In genomic region chr2:132645176-132645575, GRCh38 we compare ENCODE assay signal across 23 cellular contexts. TPM values are rescaled to one million over a fixed set of nuclear protein-coding genes. Genes with fewer than 3 reads are reported as not detected.
DNase-seq lines count a peak whose midpoint lies in the region; ATAC-seq, FAIRE-seq and TF ChIP-seq lines count a peak whose summit lies in the region.
"Had no signal": no experiment of that assay in that cellular context is flagged by ENCODE, and none has a peak within 500 bp of the region (broad histone marks: within the 10 kb centered on the region; RNA-seq: fewer than 3 reads in every experiment).

No MANE protein-coding gene starts in this region.

- H3K4me1 Mint-ChIP-seq in WTC11, result peaks cover 24% of the 10 kb centered on the region
- H3K4me1 Mint-ChIP-seq in mesothelial cell of epicardium, result peaks cover 2% of the 10 kb centered on the region
- H3K4me1 Mint-ChIP-seq: activated CD4-positive, alpha-beta T cell treated with anti-CD3 and anti-CD28 coated beads for 36 hours; activated naive CD8-positive, alpha-beta T cell treated with anti-CD3 and anti-CD28 coated beads, Interleukin-2, amount 50 U/mL, for 24 hours; activated T-helper 17 cell treated with anti-CD3 and anti-CD28 coated beads, Interleukin-2, amount 50 U/mL, for 72 hours; nephron had no signal

- H3K27me3 Mint-ChIP-seq in WTC11 (ENCODE audit: low read depth) (no peaks in the 10 kb centered on the region), mesothelial cell of epicardium (ENCODE audit: low read depth) (peaks cover 6% of the 10 kb centered on the region)

- H4K20me1 ChIP-seq in HepG2 (ENCODE audit: insufficient read depth, low read length), result no peaks in the 10 kb centered on the region

- TF ChIP-seq RAD21 in liver (IDR thresholded peaks at IDR 0.05), result no peak
- TF ChIP-seq RAD21 in HepG2 (CRISPR knock-in tag; IDR thresholded peaks at IDR 0.05), result no peak

- intact Hi-C loops in HepG2 (cut with micrococcal nuclease; ENCODE audit: unreplicated experiment) (no loop called here), right lobe of liver (cut with DNase I) (loop anchor here in 1 of 2 donors (10.0 kb wide), 1 partner anchor 530 kb away; no protein-coding TSS in a partner anchor), kidney (cut with DNase I) (no loop called here)

- no peak overlapping the region for H2AFZ ChIP-seq in HepG2 (ENCODE audit: low read length)

- ATAC-seq in HepG2 (no peak), WTC11 (no peak), right lobe of liver (peak; percentile 18 to 88 (median 50))
- ATAC-seq: activated CD4-positive, alpha-beta T cell treated with anti-CD3 and anti-CD28 coated beads for 36 hours; activated naive CD8-positive, alpha-beta T cell treated with anti-CD3 and anti-CD28 coated beads, Interleukin-2, amount 50 U/mL, for 24 hours; activated T-helper 17 cell treated with anti-CD3 and anti-CD28 coated beads, Interleukin-2, amount 50 U/mL, for 72 hours; gastrocnemius medialis had no signal

- H3K9ac ChIP-seq in liver (ENCODE audit: low read depth in 1 of 2, low read length in 2 of 2), result no peak overlapping the region
- H3K9ac ChIP-seq in HepG2 (ENCODE audit: insufficient read depth, low read depth, low read length), result no peak overlapping the region
- no peak overlapping the region for H3K9ac ChIP-seq in kidney (ENCODE audit: low read length in 2 of 2)

- FAIRE-seq in HepG2 (lab: Jason Lieb, UNC), result no peak
- no peak for FAIRE-seq in kidney (lab: Jason Lieb, UNC)
- FAIRE-seq: keratinocyte had no signal

- CTCF ChIA-PET in HepG2 (lab: Yijun Ruan, JAX; ENCODE audit: low intra/inter-chr PET ratio, low total read pairs) (no interaction called here), WTC11 (lab: Charles Lee) (interaction anchor here (0.6 kb wide), 1 partner anchor 720 kb away, joined by 3 read pairs; no protein-coding TSS in a partner anchor), HEK293T (lab: Yijun Ruan, JAX) (no interaction called here)

- H3K4me3 ChIP-seq in liver (ENCODE audit: low read depth in 1 of 3, low read length in 3 of 3) (no peak overlapping the region), HepG2 (replicated peaks in 1 of 3; ENCODE audit: insufficient read depth in 1 of 3, low read depth in 2 of 3, low read length in 3 of 3) (no peak overlapping the region), right lobe of liver (no peak overlapping the region), kidney (ENCODE audit: low read length in 2 of 2) (peak overlapping the region in 1 of 2 donors; percentile 29)
- H3K4me3 ChIP-seq: breast epithelium, gastrocnemius medialis, prostate gland, smooth muscle cell had no signal

- no TSS peak for BruUV-seq in HepG2 (replicated peaks; lab: Mats Ljungman, UMichigan)

- H3K9me3 Mint-ChIP-seq in WTC11 (no peaks in the 10 kb centered on the region), mesothelial cell of epicardium (no peaks in the 10 kb centered on the region)
- H3K9me3 Mint-ChIP-seq: activated naive CD8-positive, alpha-beta T cell treated with anti-CD3 and anti-CD28 coated beads, Interleukin-2, amount 50 U/mL, for 24 hours; activated T-helper 17 cell treated with anti-CD3 and anti-CD28 coated beads, Interleukin-2, amount 50 U/mL, for 72 hours; dendritic cell treated with granulocyte-macrophage colony-stimulating factor and Interleukin-4, amounts not matched to agents 40 ng/mL and 50 ng/mL, for 4 days; nephron had no signal

- no peak overlapping the region for H3K27ac ChIP-seq in liver (ENCODE audit: low read depth in 1 of 2, low read length in 2 of 2)
- H3K27ac ChIP-seq in HepG2 (ENCODE audit: extremely low read length, insufficient read depth, low read length), result no peak overlapping the region
- no peak overlapping the region for H3K27ac ChIP-seq in right lobe of liver
- H3K27ac ChIP-seq in kidney (ENCODE audit: low read depth in 2 of 2, low read length in 2 of 2), result no peak overlapping the region
- H3K27ac ChIP-seq: breast epithelium, C4-2B, gastrocnemius medialis, prostate gland had no signal

- TF ChIP-seq CTCF in liver (IDR thresholded peaks at IDR 0.05; ENCODE audit: low read depth, low read length, missing input control), result no peak
- no peak for TF ChIP-seq CTCF in HepG2 (CRISPR knock-in tag; IDR thresholded peaks at IDR 0.05)
- TF ChIP-seq CTCF in WTC11 (IDR thresholded peaks at IDR 0.05), result no peak
- no peak for TF ChIP-seq CTCF in right lobe of liver (IDR thresholded peaks at IDR 0.05)
- TF ChIP-seq CTCF in mesothelial cell of epicardium (IDR thresholded peaks at IDR 0.05; ENCODE audit: unreplicated experiment), result no peak
- TF ChIP-seq CTCF in kidney (IDR thresholded peaks at IDR 0.05; ENCODE audit: borderline replicate concordance, extremely low read depth, insufficient read depth), result no peak

- TF ChIP-seq POLR2A in HepG2 (IDR thresholded peaks at IDR 0.05; ENCODE audit: insufficient read depth in 1 of 2, low read depth in 2 of 2, low read length in 2 of 2), result no peak
- no peak for TF ChIP-seq POLR2A in right lobe of liver (IDR thresholded peaks at IDR 0.05)

- H3K27me3 ChIP-seq in liver (ENCODE audit: control insufficient read depth in 4 of 4, insufficient read depth in 4 of 4, low read length in 3 of 4), result no peaks in the 10 kb centered on the region
- H3K27me3 ChIP-seq in HepG2 (ENCODE audit: control insufficient read depth in 1 of 2, insufficient read depth in 2 of 2, low read length in 2 of 2), result no peaks in the 10 kb centered on the region
- H3K27me3 ChIP-seq in right lobe of liver, result no peaks in the 10 kb centered on the region
- H3K27me3 ChIP-seq: breast epithelium, gastrocnemius medialis had no signal

- H3K4me3 Mint-ChIP-seq in WTC11 (no peak overlapping the region), mesothelial cell of epicardium (no peak overlapping the region)
- H3K4me3 Mint-ChIP-seq: activated CD4-positive, alpha-beta T cell treated with anti-CD3 and anti-CD28 coated beads for 36 hours; activated naive CD8-positive, alpha-beta T cell treated with anti-CD3 and anti-CD28 coated beads, Interleukin-2, amount 50 U/mL, for 24 hours; activated T-helper 17 cell treated with anti-CD3 and anti-CD28 coated beads, Interleukin-2, amount 50 U/mL, for 72 hours; dendritic cell treated with granulocyte-macrophage colony-stimulating factor and Interleukin-4, amounts not matched to agents 40 ng/mL and 50 ng/mL, for 4 days; nephron had no signal

- POLR2A ChIA-PET in HepG2 (lab: Yijun Ruan, JAX) (no interaction called here), WTC11 (lab: Charles Lee) (no interaction called here), HEK293T (lab: Yijun Ruan, JAX) (no interaction called here)

- H3K4me1 ChIP-seq in liver (ENCODE audit: control insufficient read depth in 4 of 4, insufficient read depth in 4 of 4, low read length in 3 of 4) (peaks cover 2 to 16% (median 13%) of the 10 kb centered on the region in 4 donors), HepG2 (ENCODE audit: insufficient read depth, low read length) (peaks cover 8% of the 10 kb centered on the region; the same call in 1 of the 2 replicates), right lobe of liver (peaks cover 0 to 21% (median 8%) of the 10 kb centered on the region in 4 donors), kidney (ENCODE audit: control insufficient read depth in 1 of 2, insufficient read depth in 1 of 2, low read depth in 1 of 2, low read length in 2 of 2) (no peaks in the 10 kb centered on the region)
- H3K4me1 ChIP-seq: breast epithelium, gastrocnemius medialis, prostate gland had no signal

- no peak for DNase-seq in HepG2 (ENCODE audit: low spot score)
- DNase-seq in WTC11 (ENCODE audit: low spot score), result no peak
- peak in 1 of 3 donors; percentile 29 for DNase-seq in right lobe of liver
- DNase-seq in mesothelial cell of epicardium (ENCODE audit: low spot score in 2 of 2, unreplicated experiment in 2 of 2), result no peak
- DNase-seq in HEK293T (ENCODE audit: extremely low spot score), result no peak
- DNase-seq in kidney, result no peak
- no peak for DNase-seq in NCI-H1930 (lab: John Stamatoyannopoulos, UW)
- DNase-seq: activated CD4-positive, alpha-beta T cell treated with anti-CD3 and anti-CD28 coated beads for 36 hours; activated naive CD8-positive, alpha-beta T cell treated with anti-CD3 and anti-CD28 coated beads, Interleukin-2, amount 50 U/mL, for 24 hours; DMS53; gastrocnemius medialis; NCI-H2029; NCI-H524; stimulated activated CD4-positive, alpha-beta T cell treated with anti-CD3 and anti-CD28 coated beads, Interleukin-4, amount 100 ng/mL, for 1 hour had no signal

- H3K36me3 ChIP-seq in liver (ENCODE audit: control insufficient read depth in 4 of 4, insufficient read depth in 3 of 4, low read depth in 1 of 4, low read length in 3 of 4) (no peaks in the 10 kb centered on the region), HepG2 (replicated peaks in 1 of 2; ENCODE audit: control insufficient read depth in 1 of 2, insufficient read depth in 2 of 2, low read length in 2 of 2) (no peaks in the 10 kb centered on the region), right lobe of liver (no peaks in the 10 kb centered on the region), kidney (ENCODE audit: control insufficient read depth in 1 of 2, insufficient read depth in 2 of 2, low read length in 2 of 2) (no peaks in the 10 kb centered on the region)
- H3K36me3 ChIP-seq: breast epithelium, gastrocnemius medialis, prostate gland had no signal

- H3K4me2 ChIP-seq in HepG2 (ENCODE audit: low read depth, low read length), result no peak overlapping the region
- H3K4me2 ChIP-seq: smooth muscle cell had no signal

- TF ChIP-seq EP300 in HepG2 (IDR thresholded peaks at IDR 0.05; ENCODE audit: low read depth in 2 of 2, low read length in 2 of 2) (no peak), HepG2 (CRISPR knock-in tag; IDR thresholded peaks at IDR 0.05; ENCODE audit: borderline replicate concordance) (no peak)

- in situ Hi-C loops in HepG2 (cut with HindIII; ENCODE audit: extremely low pct_ligation_motif_present, low pct_unique_long_range_greater_than_20kb), result no loop called here

- H3K27ac Mint-ChIP-seq in WTC11, result 0 out of 2 replicates have a peak overlapping the region, but pooled peaks have one; percentile 59
- H3K27ac Mint-ChIP-seq in mesothelial cell of epicardium, result no peak overlapping the region
- H3K27ac Mint-ChIP-seq: activated CD4-positive, alpha-beta T cell treated with anti-CD3 and anti-CD28 coated beads for 36 hours; activated naive CD8-positive, alpha-beta T cell treated with anti-CD3 and anti-CD28 coated beads, Interleukin-2, amount 50 U/mL, for 24 hours; activated T-helper 17 cell treated with anti-CD3 and anti-CD28 coated beads, Interleukin-2, amount 50 U/mL, for 72 hours; dendritic cell treated with granulocyte-macrophage colony-stimulating factor and Interleukin-4, amounts not matched to agents 40 ng/mL and 50 ng/mL, for 4 days; nephron had no signal

- no peaks in the 10 kb centered on the region for H3K36me3 Mint-ChIP-seq in WTC11
- H3K36me3 Mint-ChIP-seq in mesothelial cell of epicardium, result no peaks in the 10 kb centered on the region

- H3K79me2 ChIP-seq in HepG2 (ENCODE audit: insufficient read depth, low read length), result no peaks in the 10 kb centered on the region

- 85% methylated on average over 35 of the region's 35 CpGs for whole genome bisulfite sequencing in liver
- 87% methylated on average over 34 of the region's 35 CpGs for WGBS in HepG2 (ENCODE audit: low lambda C conversion rate)
- WGBS in right lobe of liver (ENCODE audit: insufficient coverage, low coverage, low lambda C conversion rate, missing lambda C conversion rate), result 95% methylated on average over 31 of the region's 35 CpGs

- H3K9me3 ChIP-seq in liver (ENCODE audit: control insufficient read depth in 4 of 4, low read length in 3 of 4) (no peaks in the 10 kb centered on the region), HepG2 (ENCODE audit: low read length) (no peaks in the 10 kb centered on the region), right lobe of liver (no peaks in the 10 kb centered on the region), kidney (ENCODE audit: control insufficient read depth in 1 of 2, low read length in 2 of 2) (no peaks in the 10 kb centered on the region)
- H3K9me3 ChIP-seq: breast epithelium, gastrocnemius medialis, prostate gland had no signal

RNA-seq across cellular contexts. Expression of gene LYPD1, which starts 24.8 kb away (rescaled TPM):
- under 1 TPM; 0.17 to 0.47 TPM for total RNA-seq in liver
- polyA plus RNA-seq in liver, result under 1 TPM; 0.46 to 0.65 TPM
- total RNA-seq in HepG2 (2016; rRNA removed; fragmentation: Illumina TruSeq; extraction: Trizol), result not detected in 2 replicates
- not detected in 2 replicates for total RNA-seq in HepG2 (2016; cell fraction: cytosol; rRNA removed; fragmentation: Illumina TruSeq; extraction: Trizol; ENCODE audit: low read depth)
- not detected in 2 replicates for total RNA-seq in HepG2 (2016; cell fraction: insoluble cytoplasmic fraction; rRNA removed; fragmentation: Illumina TruSeq; extraction: Trizol)
- 0.10 TPM in 1 of 2 replicates, not detected in the other for total RNA-seq in HepG2 (2016; cell fraction: membrane; rRNA removed; fragmentation: Illumina TruSeq; extraction: Trizol)
- total RNA-seq in HepG2 (2016; cell fraction: nucleus; rRNA removed; fragmentation: Illumina TruSeq; extraction: Trizol), result not detected in 2 replicates
- not detected in 2 replicates for polyA plus RNA-seq in HepG2 (2011; rRNA removed)
- 0.03 TPM in 1 of 2 replicates, not detected in the other for polyA plus RNA-seq in HepG2 (2011; cell fraction: cytosol; rRNA removed)
- polyA plus RNA-seq in HepG2 (2011; cell fraction: nucleus; rRNA removed), result not detected in 2 replicates
- not detected in 2 replicates for polyA plus RNA-seq in HepG2 (2012)
- not detected in 2 replicates for polyA plus RNA-seq in HepG2 (2016; cell fraction: cytosol; fragmentation: Illumina TruSeq; extraction: Trizol; ENCODE audit: low read depth)
- not detected in 2 replicates for polyA plus RNA-seq in HepG2 (2016; cell fraction: insoluble cytoplasmic fraction; fragmentation: Illumina TruSeq; extraction: Trizol; ENCODE audit: low read depth)
- polyA plus RNA-seq in HepG2 (2016; cell fraction: membrane; fragmentation: Illumina TruSeq; extraction: Trizol; ENCODE audit: low read depth), result not detected in 2 replicates
- polyA plus RNA-seq in HepG2 (2016; cell fraction: nucleus; fragmentation: Illumina TruSeq; extraction: Trizol; ENCODE audit: insufficient read depth, low read depth), result not detected in 2 replicates
- polyA minus RNA-seq in HepG2 (2011; rRNA and poly(A)+ RNA removed; ENCODE audit: low replicate concordance), result 0.54 TPM in 1 of 2 replicates, not detected in the other
- polyA minus RNA-seq in HepG2 (2011; cell fraction: cytosol; rRNA and poly(A)+ RNA removed), result not detected in 2 replicates
- not detected in 2 replicates for polyA minus RNA-seq in HepG2 (2011; cell fraction: nucleus; rRNA and poly(A)+ RNA removed)
- 2.8 to 4.7 TPM (median 4.1 TPM) in 3 replicates for total RNA-seq in WTC11 (2021)
- total RNA-seq in right lobe of liver, result 1 to 10 TPM in 1 of 6 experiments, under 1 TPM in 4, not detected in 1; 0.27 to 1.5 (median 0.81) TPM
- total RNA-seq in mesothelial cell of epicardium, result 5.2 to 6.7 TPM (median 5.5 TPM) in 3 replicates
- total RNA-seq in kidney, result 11.1 TPM
- polyA plus RNA-seq in kidney (ENCODE audit: insufficient read depth, low read depth, low replicate concordance), result 4.7 TPM
- total RNA-seq: activated CD4-positive, alpha-beta T cell treated with anti-CD3 and anti-CD28 coated beads for 36 hours; activated T-helper 17 cell treated with anti-CD3 and anti-CD28 coated beads, Interleukin-2, amount 50 U/mL, for 72 hours had no signal

Comparison
In these comparisons a context has a peak if more than half of its experiments do, and no peak if none do; other contexts are left out.
1. ATAC-seq: peak in right lobe of liver (4 of 4); none in HepG2 (single experiment) and WTC11 (single experiment).